Comparison of ENCODE assay signal across 8 cellular contexts in genomic region chr11:127000291-127000968, GRCh38. TPM values are rescaled to one million over a fixed set of nuclear protein-coding genes. Genes with fewer than 3 reads are reported as not detected.
DNase-seq lines count a peak whose midpoint lies in the region; ATAC-seq and TF ChIP-seq lines count a peak whose summit lies in the region.

Gene KIRREL3, minus strand, starts transcription at chr11:127000770.

- peak within 1 kb of the TSS; percentile 42 to 88 (median 71) for H3K4me3 ChIP-seq in dorsolateral prefrontal cortex

- intact Hi-C loops in dorsolateral prefrontal cortex (cut with DNase I): loop anchor here in 1 of 2 donors (5.0 kb wide), 2 partner anchors 72 to 347 kb away; no protein-coding TSS in a partner anchor

- no peak for ATAC-seq in effector memory CD8-positive, alpha-beta T cell (replicated peaks)
- no peak for ATAC-seq in GM21825 (IDR thresholded peaks at IDR 0.05; ENCODE audit: unreplicated experiment)

- H3K27ac Mint-ChIP-seq in effector memory CD8-positive, alpha-beta T cell: no peak within 1 kb of the TSS
- no peak within 1 kb of the TSS for H3K27ac Mint-ChIP-seq in activated CD4-positive, alpha-beta memory T cell treated with anti-CD3 and anti-CD28 coated beads, Interleukin-2, amount 10 ng/mL, durations not matched to agents 7 days and 5 days

- no peaks in the 10 kb centered on the region for H3K36me3 Mint-ChIP-seq in effector memory CD8-positive, alpha-beta T cell (ENCODE audit: insufficient read depth)
- H3K36me3 Mint-ChIP-seq in activated CD4-positive, alpha-beta memory T cell treated with anti-CD3 and anti-CD28 coated beads, Interleukin-2, amount 10 ng/mL, durations not matched to agents 7 days and 5 days (ENCODE audit: low read depth): no peaks in the 10 kb centered on the region

- H3K4me3 Mint-ChIP-seq in effector memory CD8-positive, alpha-beta T cell: no peak within 1 kb of the TSS
- H3K4me3 Mint-ChIP-seq in activated CD4-positive, alpha-beta memory T cell treated with anti-CD3 and anti-CD28 coated beads, Interleukin-2, amount 10 ng/mL, durations not matched to agents 7 days and 5 days: no peak within 1 kb of the TSS

- no peaks in the 10 kb centered on the region for H3K4me1 Mint-ChIP-seq in effector memory CD8-positive, alpha-beta T cell (ENCODE audit: low read depth in 2 of 2)
- no peaks in the 10 kb centered on the region for H3K4me1 Mint-ChIP-seq in activated CD4-positive, alpha-beta memory T cell treated with anti-CD3 and anti-CD28 coated beads, Interleukin-2, amount 10 ng/mL, durations not matched to agents 7 days and 5 days

- H3K27me3 ChIP-seq in dorsolateral prefrontal cortex: peaks cover 0 to 19% (median 0%) of the 10 kb centered on the region in 45 donors

- peaks cover 18% of the 10 kb centered on the region in 2 donors for H3K27me3 Mint-ChIP-seq in effector memory CD8-positive, alpha-beta T cell
- peaks cover 32% of the 10 kb centered on the region for H3K27me3 Mint-ChIP-seq in activated CD4-positive, alpha-beta memory T cell treated with anti-CD3 and anti-CD28 coated beads, Interleukin-2, amount 10 ng/mL, durations not matched to agents 7 days and 5 days

- CTCF ChIA-PET in activated CD4-positive, alpha-beta memory T cell treated with anti-CD3 and anti-CD28 coated beads, Interleukin-2, amount 10 ng/mL, durations not matched to agents 7 days and 5 days (lab: Charles Lee): no interaction called here

- POLR2A ChIA-PET in activated CD4-positive, alpha-beta memory T cell treated with anti-CD3 and anti-CD28 coated beads, Interleukin-2, amount 10 ng/mL, durations not matched to agents 7 days and 5 days (lab: Charles Lee): no interaction called here

- peak; percentile 1 for DNase-seq in stimulated activated CD4-positive, alpha-beta T cell treated with anti-CD3 and anti-CD28 coated beads, Interleukin-15, amount 100 ng/mL, for 24 hours
- DNase-seq in stimulated activated CD4-positive, alpha-beta T cell treated with anti-CD3 and anti-CD28 coated beads, Interleukin-2, amount 100 ng/mL, for 24 hours: no peak
- peak; percentile 46 to 84 (median 77) for DNase-seq in dorsolateral prefrontal cortex
- DNase-seq in medulla oblongata (ENCODE audit: extremely low spot score): peak; percentile 79
- DNase-seq in effector memory CD8-positive, alpha-beta T cell: no peak
- DNase-seq in GM19240 (ENCODE audit: insufficient read length, low spot score): no peak
- DNase-seq in activated CD4-positive, alpha-beta memory T cell treated with anti-CD3 and anti-CD28 coated beads, Interleukin-2, amount 10 ng/mL, durations not matched to agents 7 days and 5 days: no peak

- peak within 1 kb of the TSS in 57 of 59 donors; percentile 6 to 88 (median 76) for H3K27ac ChIP-seq in dorsolateral prefrontal cortex

- no peaks in the 10 kb centered on the region for H3K9me3 Mint-ChIP-seq in effector memory CD8-positive, alpha-beta T cell
- H3K9me3 Mint-ChIP-seq in activated CD4-positive, alpha-beta memory T cell treated with anti-CD3 and anti-CD28 coated beads, Interleukin-2, amount 10 ng/mL, durations not matched to agents 7 days and 5 days: no peaks in the 10 kb centered on the region

- TF ChIP-seq CTCF in dorsolateral prefrontal cortex (IDR thresholded peaks at IDR 0.05 in 54 of 56, conservative IDR thresholded peaks at IDR 0.05 in 2 of 56; ENCODE audit: low read depth in 1 of 56, partially characterized antibody in 56 of 56): peak in 2 of 56 donors; percentile 6 to 14

RNA-seq across cellular contexts. Expression of gene KIRREL3, which starts in this region (rescaled TPM):
- total RNA-seq in dorsolateral prefrontal cortex: 10 to 100 TPM; 22.2 to 74.8 (median 42.9) TPM
- not detected for total RNA-seq in activated CD4-positive, alpha-beta memory T cell treated with anti-CD3 and anti-CD28 coated beads, Interleukin-2, amount 10 ng/mL, durations not matched to agents 7 days and 5 days

Comparison
In these comparisons a context has a peak if more than half of its experiments do, and no peak if none do; other contexts are left out.
1. RNA of gene KIRREL3 (total RNA-seq): 22.2 to 74.8 TPM in dorsolateral prefrontal cortex; not detected in activated CD4-positive, alpha-beta memory T cell treated with anti-CD3 and anti-CD28 coated beads, Interleukin-2, amount 10 ng/mL, durations not matched to agents 7 days and 5 days; every median in the first group is over 10 times any median in the second.
2. DNase-seq: peak in stimulated activated CD4-positive, alpha-beta T cell treated with anti-CD3 and anti-CD28 coated beads, Interleukin-15, amount 100 ng/mL, for 24 hours (single experiment), dorsolateral prefrontal cortex (10 of 10) and medulla oblongata (single experiment); none in stimulated activated CD4-positive, alpha-beta T cell treated with anti-CD3 and anti-CD28 coated beads, Interleukin-2, amount 100 ng/mL, for 24 hours (0 of 2), effector memory CD8-positive, alpha-beta T cell (0 of 3), GM19240 (single experiment) and activated CD4-positive, alpha-beta memory T cell treated with anti-CD3 and anti-CD28 coated beads, Interleukin-2, amount 10 ng/mL, durations not matched to agents 7 days and 5 days (single experiment).